24 cellular contexts compared by ENCODE assay signal in the genomic region with DNA sequence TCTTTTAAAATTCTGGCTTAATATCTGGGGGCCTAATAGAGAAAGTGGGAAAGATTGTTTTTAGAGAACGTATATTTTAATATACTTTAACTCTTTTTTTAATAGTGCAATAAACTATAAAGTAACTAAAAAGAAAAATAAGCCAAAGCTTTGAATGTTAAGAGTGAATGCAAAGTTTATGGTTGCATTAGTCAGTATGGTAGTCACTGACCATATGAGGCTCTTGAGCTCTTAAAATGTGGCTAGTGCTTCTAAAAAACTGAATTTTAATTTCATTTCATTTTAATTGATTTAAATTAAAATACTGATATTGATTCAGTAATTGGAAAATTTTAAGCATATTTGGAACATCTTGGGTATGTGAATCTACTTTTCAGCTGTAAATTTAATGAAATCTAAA.
"Had no signal": no experiment of that assay in that cellular context is flagged by ENCODE, and none has a peak within 500 bp of the region (broad histone marks: within the 10 kb centered on the region; RNA-seq: fewer than 3 reads in every experiment).

No MANE protein-coding gene starts in this region.

- DNase-seq: activated CD4-positive, alpha-beta T cell treated with anti-CD3 and anti-CD28 coated beads, Interleukin-2, amount 50 U/mL, for 1 hour; activated CD4-positive, CD25-positive, alpha-beta regulatory T cell; activated CD8-positive, alpha-beta memory T cell treated with anti-CD3 and anti-CD28 coated beads, Interleukin-2, amount 50 U/mL, for 4 hours; activated CD8-positive, alpha-beta T cell treated with anti-CD3 and anti-CD28 coated beads for 36 hours; activated gamma-delta T cell treated with Interleukin-2 at 50 U/mL for 16 hours; activated naive CD4-positive, alpha-beta T cell treated with anti-CD3 and anti-CD28 coated beads, Interleukin-2, amount 10 ng/mL, durations not matched to agents 7 days and 5 days; activated naive CD8-positive, alpha-beta T cell treated with anti-CD3 and anti-CD28 coated beads for 36 hours; activated T-cell treated with anti-CD3 and anti-CD28 coated beads, Interleukin-2, amount 50 U/mL, for 72 hours; cerebellar nuclear complex; MG63; MV-4-11; NCI-H1092 treated with DMSO at 0.1 percent for 48 hours; NCI-H1417 treated with DMSO at 0.1 percent for 48 hours; NCI-H1694; NCI-H2029 treated with DMSO at 0.1 percent for 48 hours; NCI-H345; NCI-H510A; NCI-H526 treated with DMSO at 0.1 percent for 48 hours; NCI-H82; SIG-M5; T-cell; T-helper 2 cell; T1000 had no signal

- H3K27ac Mint-ChIP-seq: activated CD8-positive, alpha-beta T cell treated with anti-CD3 and anti-CD28 coated beads for 36 hours; activated naive CD4-positive, alpha-beta T cell treated with anti-CD3 and anti-CD28 coated beads, Interleukin-2, amount 10 ng/mL, durations not matched to agents 7 days and 5 days; activated naive CD8-positive, alpha-beta T cell treated with anti-CD3 and anti-CD28 coated beads for 36 hours; activated T-cell treated with anti-CD3 and anti-CD28 coated beads, Interleukin-2, amount 50 U/mL, for 72 hours; activated T-helper 2 cell treated with anti-CD3 and anti-CD28 coated beads, Interferon-gamma antibody, Interleukin-2, Interleukin-4, amounts not matched to agents 10 μg/mL and 5 μg/mL and 100 μg/mL, durations not matched to agents 14 hours and 24 hours and 36 hours; T-cell had no signal

- H3K4me3 Mint-ChIP-seq: activated CD8-positive, alpha-beta T cell treated with anti-CD3 and anti-CD28 coated beads for 36 hours; activated naive CD4-positive, alpha-beta T cell treated with anti-CD3 and anti-CD28 coated beads, Interleukin-2, amount 10 ng/mL, durations not matched to agents 7 days and 5 days; activated naive CD8-positive, alpha-beta T cell treated with anti-CD3 and anti-CD28 coated beads for 36 hours; activated T-cell treated with anti-CD3 and anti-CD28 coated beads, Interleukin-2, amount 50 U/mL, for 72 hours; T-cell had no signal

- H3K27me3 Mint-ChIP-seq: activated CD8-positive, alpha-beta T cell treated with anti-CD3 and anti-CD28 coated beads for 36 hours; activated naive CD4-positive, alpha-beta T cell treated with anti-CD3 and anti-CD28 coated beads, Interleukin-2, amount 10 ng/mL, durations not matched to agents 7 days and 5 days; activated naive CD8-positive, alpha-beta T cell treated with anti-CD3 and anti-CD28 coated beads for 36 hours; T-cell had no signal

- H3K9me3 Mint-ChIP-seq: activated CD8-positive, alpha-beta T cell treated with anti-CD3 and anti-CD28 coated beads for 36 hours; activated naive CD4-positive, alpha-beta T cell treated with anti-CD3 and anti-CD28 coated beads, Interleukin-2, amount 10 ng/mL, durations not matched to agents 7 days and 5 days; activated naive CD8-positive, alpha-beta T cell treated with anti-CD3 and anti-CD28 coated beads for 36 hours; activated T-cell treated with anti-CD3 and anti-CD28 coated beads, Interleukin-2, amount 50 U/mL, for 72 hours; activated T-helper 2 cell treated with anti-CD3 and anti-CD28 coated beads, Interferon-gamma antibody, Interleukin-2, Interleukin-4, amounts not matched to agents 10 μg/mL and 5 μg/mL and 100 μg/mL, durations not matched to agents 14 hours and 24 hours and 36 hours; T-cell had no signal

- H3K36me3 Mint-ChIP-seq: activated naive CD4-positive, alpha-beta T cell treated with anti-CD3 and anti-CD28 coated beads, Interleukin-2, amount 10 ng/mL, durations not matched to agents 7 days and 5 days; activated naive CD8-positive, alpha-beta T cell treated with anti-CD3 and anti-CD28 coated beads for 36 hours; T-cell had no signal

- H3K4me1 Mint-ChIP-seq: activated naive CD4-positive, alpha-beta T cell treated with anti-CD3 and anti-CD28 coated beads, Interleukin-2, amount 10 ng/mL, durations not matched to agents 7 days and 5 days; activated naive CD8-positive, alpha-beta T cell treated with anti-CD3 and anti-CD28 coated beads for 36 hours; T-cell had no signal
